Comparison of ENCODE assay signal across 23 cellular contexts in genomic region chr10:126519992-126520391, GRCh38.
"Had no signal": no experiment of that assay in that cellular context is flagged by ENCODE, and none has a peak within 500 bp of the region (broad histone marks: within the 10 kb centered on the region; RNA-seq: fewer than 3 reads in every experiment).

No MANE protein-coding gene starts in this region.

- DNase-seq: IMR-90, Karpas-422, KG1, MG63, NCI-H1092, NCI-H1105 treated with DMSO at 0.1 percent for 48 hours, NCI-H1417 treated with DMSO at 0.1 percent for 48 hours, NCI-H146, NCI-H1694 treated with DMSO at 0.1 percent for 48 hours, NCI-H1930, NCI-H2081, NCI-H2107, NCI-H226, NCI-H446, NCI-H510A, NCI-H524 treated with DMSO at 0.1 percent for 48 hours, NCI-H69, NCI-H774, PC-3, SHP77, SK-N-SH, SW 1271 had no signal

- H3K4me2 ChIP-seq: SK-N-SH had no signal

- H3K9ac ChIP-seq: SK-N-SH had no signal

- H3K36me3 ChIP-seq: MG63 had no signal

- H3K27ac ChIP-seq: RWPE1 had no signal

- H3K4me3 ChIP-seq: MG63 had no signal

- H3K9me3 ChIP-seq: MG63, SK-N-SH had no signal

- H3K27me3 ChIP-seq: MG63 had no signal
